Comparison of ENCODE assay signal across 8 cellular contexts in genomic region chr12:48183091-48183875, GRCh38. TPM values are rescaled to one million over a fixed set of nuclear protein-coding genes. Genes with fewer than 3 reads are reported as not detected.
DNase-seq lines count a peak whose midpoint lies in the region; ATAC-seq and TF ChIP-seq lines count a peak whose summit lies in the region.

TSS of gene CCDC184 (plus strand) at chr12:48183644. CDS start at chr12:48184123, 479 bp downstream.

- H3K79me1 ChIP-seq in IMR-90 (ENCODE audit: low read depth in 1 of 2, low read length in 2 of 2) (no peaks in the 10 kb centered on the region), neuronal stem cell (ENCODE audit: low read depth, low read length) (no peaks in the 10 kb centered on the region)

- H4K20me1 ChIP-seq in IMR-90 (ENCODE audit: insufficient read depth, low read length): no peaks in the 10 kb centered on the region

- no TSS peak for BruUV-seq in Calu3 (replicated peaks; lab: Mats Ljungman, UMichigan)
- BruUV-seq in IMR-90 (replicated peaks; lab: Mats Ljungman, UMichigan): no TSS peak

- H3K23ac ChIP-seq in IMR-90 (ENCODE audit: low read depth, low read length) (no peak within 1 kb of the TSS; the same call in 1 of the 2 replicates), neuronal stem cell (ENCODE audit: low read depth, low read length, poor library complexity) (no peak within 1 kb of the TSS)

- H3K14ac ChIP-seq in IMR-90 (replicated peaks; ENCODE audit: low read depth, low read length): peak within 1 kb of the TSS; percentile 1; the same call in 1 of the 2 replicates
- no peak within 1 kb of the TSS for H3K14ac ChIP-seq in neuronal stem cell (ENCODE audit: low read length)

- H4K8ac ChIP-seq in IMR-90 (ENCODE audit: low read depth in 2 of 2, low read length in 2 of 2) (peak within 1 kb of the TSS; percentile 50 to 64; a peak in 2 of 4 replicates), neuronal stem cell (ENCODE audit: low read depth, low read length) (no peak within 1 kb of the TSS)

- H3K9me1 ChIP-seq in IMR-90 (ENCODE audit: insufficient read depth, low read length): no peaks in the 10 kb centered on the region; the same call in 1 of the 2 replicates

- intact Hi-C loops in Calu3 (cut with micrococcal nuclease; ENCODE audit: unreplicated experiment) (loop anchor here (10.0 kb wide), 1 partner anchor 432 kb away; no protein-coding TSS in a partner anchor), IMR-90 (cut with micrococcal nuclease) (no loop called here)

- TF ChIP-seq EP300 in gastroesophageal sphincter (IDR thresholded peaks at IDR 0.05): no peak

- dilution Hi-C loops in IMR-90 (cut with HindIII; ENCODE audit: low sequenced_read_pairs, unreplicated experiment): no loop called here

- TF ChIP-seq RAD21 in IMR-90 (IDR thresholded peaks at IDR 0.05; ENCODE audit: low read length): no peak

- POLR2A ChIA-PET in IMR-90 (lab: Charles Lee; ENCODE audit: unreplicated experiment): no interaction called here

- H3K4me1 Mint-ChIP-seq in Calu3 (ENCODE audit: low read depth, unreplicated experiment): peaks cover 10% of the 10 kb centered on the region

- H3K4me3 ChIP-seq in IMR-90 (ENCODE audit: insufficient read depth, low read depth, low read length) (peak within 1 kb of the TSS; percentile 51), gastroesophageal sphincter (peak within 1 kb of the TSS; percentile 40 to 66), neuronal stem cell (ENCODE audit: low read length in 2 of 2) (peak within 1 kb of the TSS; percentile 65 to 95)

- H4K91ac ChIP-seq in IMR-90 (ENCODE audit: insufficient read depth, low read depth, low read length): no peak within 1 kb of the TSS
- no peak within 1 kb of the TSS for H4K91ac ChIP-seq in neuronal stem cell (ENCODE audit: low read depth, low read length, poor library complexity)

- H3K36me3 ChIP-seq in IMR-90 (ENCODE audit: control insufficient read depth, insufficient read depth, low read length): no peaks in the 10 kb centered on the region
- no peaks in the 10 kb centered on the region for H3K36me3 ChIP-seq in gastroesophageal sphincter
- H3K36me3 ChIP-seq in neuronal stem cell (replicated peaks in 1 of 2; ENCODE audit: control insufficient read depth in 2 of 2, insufficient read depth in 2 of 2, low read length in 2 of 2): no peaks in the 10 kb centered on the region

- H3K4me2 ChIP-seq in IMR-90 (ENCODE audit: low read depth, low read length): peak within 1 kb of the TSS; percentile 89
- peak within 1 kb of the TSS; percentile 85 for H3K4me2 ChIP-seq in neuronal stem cell (ENCODE audit: insufficient read depth, low read length, poor library complexity, severe bottlenecking)

- H2AK5ac ChIP-seq in IMR-90 (ENCODE audit: low read depth, low read length): no peak within 1 kb of the TSS; the same call in 1 of the 2 replicates
- H2AK5ac ChIP-seq in neuronal stem cell (ENCODE audit: low read depth, low read length): peak within 1 kb of the TSS; percentile 21

- TF ChIP-seq CTCF in Calu3 (IDR thresholded peaks at IDR 0.05; ENCODE audit: unreplicated experiment): no peak
- peak; percentile 37 for TF ChIP-seq CTCF in IMR-90 (conservative IDR thresholded peaks at IDR 0.05; ENCODE audit: low read depth, low read length)
- peak in 3 of 4 experiments; percentile 20 to 35 (median 35) for TF ChIP-seq CTCF in gastroesophageal sphincter (IDR thresholded peaks at IDR 0.05)

- H3K4me1 ChIP-seq in IMR-90 (ENCODE audit: control insufficient read depth, insufficient read depth, low read length) (peaks cover 3% of the 10 kb centered on the region; the same call in 1 of the 2 replicates), gastroesophageal sphincter (peaks cover 0 to 33% (median 4%) of the 10 kb centered on the region in 3 donors), neuronal stem cell (ENCODE audit: control insufficient read depth in 2 of 2, insufficient read depth in 1 of 2, low read depth in 1 of 2, low read length in 2 of 2) (peaks cover 15 to 23% of the 10 kb centered on the region in 2 donors)

- H2BK120ac ChIP-seq in IMR-90 (ENCODE audit: low read depth, low read length): no peak within 1 kb of the TSS
- peak within 1 kb of the TSS; percentile 53 for H2BK120ac ChIP-seq in neuronal stem cell (ENCODE audit: low read depth, low read length)

- H3K18ac ChIP-seq in IMR-90 (ENCODE audit: low read depth, low read length) (no peak within 1 kb of the TSS), neuronal stem cell (ENCODE audit: low read length) (peak within 1 kb of the TSS; percentile 84)

- H3K27me3 ChIP-seq in IMR-90 (ENCODE audit: control insufficient read depth, insufficient read depth, low read length): peaks cover 61% of the 10 kb centered on the region
- H3K27me3 ChIP-seq in gastroesophageal sphincter: peaks cover 79% of the 10 kb centered on the region
- H3K27me3 ChIP-seq in neuronal stem cell (ENCODE audit: control insufficient read depth in 3 of 3, insufficient read depth in 3 of 3, low read depth in 1 of 3, low read length in 3 of 3): peaks cover 0 to 21% (median 8%) of the 10 kb centered on the region in 3 experiments

- H3K9me3 ChIP-seq in IMR-90 (ENCODE audit: control insufficient read depth, insufficient read depth, low read length) (no peaks in the 10 kb centered on the region), gastroesophageal sphincter (no peaks in the 10 kb centered on the region), neuronal stem cell (replicated peaks in 1 of 2; ENCODE audit: control insufficient read depth in 2 of 2, insufficient read depth in 1 of 2, low read depth in 1 of 2, low read length in 2 of 2) (no peaks in the 10 kb centered on the region)

- H3K27ac Mint-ChIP-seq in Calu3 (ENCODE audit: unreplicated experiment): peak within 1 kb of the TSS; percentile 30

- H3K27me3 Mint-ChIP-seq in Calu3 (ENCODE audit: unreplicated experiment): peaks cover 70% of the 10 kb centered on the region

- peak within 1 kb of the TSS; percentile 56 for H2AK9ac ChIP-seq in IMR-90 (replicated peaks; ENCODE audit: low read depth, low read length, poor library complexity)

- TF ChIP-seq POLR2A in IMR-90 (IDR thresholded peaks at IDR 0.05; ENCODE audit: low read depth, low read length) (no peak), gastroesophageal sphincter (IDR thresholded peaks at IDR 0.05) (no peak)

- H2AFZ ChIP-seq in IMR-90 (replicated peaks; ENCODE audit: low read length, poor library complexity) (peak within 1 kb of the TSS; percentile 89), neuronal stem cell (ENCODE audit: low read length) (peak within 1 kb of the TSS; percentile 93)

- no peak within 1 kb of the TSS for H2BK20ac ChIP-seq in IMR-90 (ENCODE audit: low read depth, low read length)

- peak; percentile 73 for ATAC-seq in GM21423 (IDR thresholded peaks at IDR 0.05; ENCODE audit: unreplicated experiment)
- peak; percentile 86 for ATAC-seq in IMR-90 (ENCODE audit: low read depth)
- peak; percentile 76 for ATAC-seq in gastroesophageal sphincter

- no peak within 1 kb of the TSS for H2BK12ac ChIP-seq in neuronal stem cell (ENCODE audit: low read length)

- peak within 1 kb of the TSS; percentile 84 for H3K4me3 Mint-ChIP-seq in Calu3 (ENCODE audit: low read depth, unreplicated experiment)

- peaks cover 17% of the 10 kb centered on the region for H3K36me3 Mint-ChIP-seq in Calu3 (ENCODE audit: insufficient read depth, unreplicated experiment)

- CTCF ChIA-PET in Calu3 (lab: Charles Lee) (interaction anchor here (0.5 kb wide), 1 partner anchor 8 kb away, joined by 6 read pairs; no protein-coding TSS in a partner anchor), IMR-90 (lab: Yijun Ruan, JAX) (interaction anchor here (0.9 to 1.3 kb wide), 6 partner anchors 9 to 90 kb away, joined by 3 to 7 read pairs (median 4); partner anchors contain the start of gene ASB8)

- 0 out of 2 replicates have a peak within 1 kb of the TSS, but pooled peaks have one; percentile 8 for H3K56ac ChIP-seq in IMR-90 (ENCODE audit: extremely low read depth, insufficient read depth, low read length)

- no peak within 1 kb of the TSS for H3K4ac ChIP-seq in IMR-90 (ENCODE audit: low read depth, low read length)
- H3K4ac ChIP-seq in neuronal stem cell (ENCODE audit: low read length): no peak within 1 kb of the TSS

- H2BK15ac ChIP-seq in IMR-90 (ENCODE audit: low read depth, low read length): no peak within 1 kb of the TSS; the same call in 2 of the 3 replicates
- no peak within 1 kb of the TSS for H2BK15ac ChIP-seq in neuronal stem cell (ENCODE audit: low read length)

- H4K5ac ChIP-seq in IMR-90 (ENCODE audit: low read depth, low read length): no peak within 1 kb of the TSS

- whole genome bisulfite sequencing in IMR-90 (ENCODE audit: extremely low coverage in 2 of 2, insufficient read length in 1 of 2), 2 experiments: 3% methylated on average over 11 of the region's 61 CpGs; no CpG with 5 or more reads in 1 of the 2 experiments
- 0% methylated on average over 7 to 17 of the region's 61 CpGs for WGBS in gastroesophageal sphincter (ENCODE audit: low coverage in 1 of 2), 2 donors
- no CpG with 5 or more reads among the region's 61 CpGs for WGBS in neuronal stem cell (ENCODE audit: extremely low coverage in 2 of 2, insufficient read length in 2 of 2, insufficient replicate concordance in 1 of 2), 2 donors

- H3K27ac ChIP-seq in IMR-90 (ENCODE audit: insufficient read depth, low read length) (peak within 1 kb of the TSS; percentile 2; the same call in 1 of the 2 replicates), gastroesophageal sphincter (peak within 1 kb of the TSS in 3 of 4 donors; percentile 2 to 45 (median 37)), neuronal stem cell (replicated peaks; ENCODE audit: low read length) (peak within 1 kb of the TSS; percentile 84)

- no peaks in the 10 kb centered on the region for H3K9me3 Mint-ChIP-seq in Calu3 (ENCODE audit: low read depth, unreplicated experiment)

- H2BK5ac ChIP-seq in IMR-90 (ENCODE audit: low read depth, low read length, poor library complexity, severe bottlenecking): no peak within 1 kb of the TSS
- peak within 1 kb of the TSS; percentile 32 for H2BK5ac ChIP-seq in neuronal stem cell (ENCODE audit: low read length)

- in situ Hi-C loops in IMR-90 (cut with MboI; ENCODE audit: low sequenced_read_pairs): no loop called here

- H3K9ac ChIP-seq in IMR-90 (ENCODE audit: low read depth, low read length) (peak within 1 kb of the TSS; percentile 41), neuronal stem cell (ENCODE audit: low read depth, low read length, poor library complexity) (peak within 1 kb of the TSS; percentile 27)

- DNase-seq in Calu3: peak; percentile 55
- peak; percentile 73 for DNase-seq in IMR-90
- peak; percentile 65 to 86 for DNase-seq in SHP77 (lab: John Stamatoyannopoulos, UW)
- DNase-seq in activated naive CD4-positive, alpha-beta T cell (lab: John Stamatoyannopoulos, UW): peak; percentile 17 to 51 (median 27)
- DNase-seq in neuronal stem cell (ENCODE audit: low spot score): peak; percentile 86
- DNase-seq in superior temporal gyrus (ENCODE audit: extremely low spot score): peak; percentile 89

TF ChIP-seq in IMR-90, 13 proteins besides CTCF, POLR2A, EP300 and RAD21 (continues in another document):
- TF ChIP-seq MAZ (IDR thresholded peaks at IDR 0.05; ENCODE audit: borderline replicate concordance, low read depth, low read length): peak; percentile 24; the same call in 1 of the 2 replicates

RNA-seq across cellular contexts. Expression of gene CCDC184, which starts in this region (rescaled TPM):
- total RNA-seq in Calu3 (2022) (0.45 and 0.51 TPM in 2 replicates), IMR-90 (2012; rRNA removed) (under 0.01 and 0.18 TPM in 2 replicates), gastroesophageal sphincter (1 to 10 TPM in 1 of 4 donors, under 1 TPM in 2, not detected in 1; 0.13 to 2.5 (median 0.39) TPM)
- polyA plus RNA-seq in IMR-90 (2012; rRNA removed): 0.22 TPM in 2 replicates
- 0.31 and 0.70 TPM in 2 replicates for polyA plus RNA-seq in IMR-90 (2012; cell fraction: cytosol; rRNA removed)
- polyA plus RNA-seq in IMR-90 (2012; cell fraction: nucleus; rRNA removed; ENCODE audit: low replicate concordance): 0.17 and 0.32 TPM in 2 replicates
- polyA plus RNA-seq in neuronal stem cell (2013, experiment 1 of 2): 3.2 TPM
- 3.0 TPM for polyA plus RNA-seq in neuronal stem cell (2013, experiment 2 of 2)

Comparison
In these comparisons a context has a peak if more than half of its experiments do, and no peak if none do; other contexts are left out.
1. Peak in every context shown above with its lines: DNase-seq, ATAC-seq, H3K4me3 ChIP-seq and H3K27ac ChIP-seq.
2. Peak in DNase-seq in Calu3; RNA of the gene not detected or under 1 TPM.
3. Peak in DNase-seq, ATAC-seq, H3K4me3 ChIP-seq, H3K27ac ChIP-seq, H3K9ac ChIP-seq and H3K4me2 ChIP-seq in IMR-90; RNA of the gene not detected or under 1 TPM.
4. DNase-seq: peak in every context shown above with its lines; median percentile 89 in superior temporal gyrus; 86 in neuronal stem cell; 76 in SHP77; 73 in IMR-90; 55 in Calu3; 27 in activated naive CD4-positive, alpha-beta T cell.
5. H3K27ac ChIP-seq: peak in every context shown above with its lines; median percentile 84 in neuronal stem cell; 37 in gastroesophageal sphincter; 2 in IMR-90.